In the genomic region with DNA sequence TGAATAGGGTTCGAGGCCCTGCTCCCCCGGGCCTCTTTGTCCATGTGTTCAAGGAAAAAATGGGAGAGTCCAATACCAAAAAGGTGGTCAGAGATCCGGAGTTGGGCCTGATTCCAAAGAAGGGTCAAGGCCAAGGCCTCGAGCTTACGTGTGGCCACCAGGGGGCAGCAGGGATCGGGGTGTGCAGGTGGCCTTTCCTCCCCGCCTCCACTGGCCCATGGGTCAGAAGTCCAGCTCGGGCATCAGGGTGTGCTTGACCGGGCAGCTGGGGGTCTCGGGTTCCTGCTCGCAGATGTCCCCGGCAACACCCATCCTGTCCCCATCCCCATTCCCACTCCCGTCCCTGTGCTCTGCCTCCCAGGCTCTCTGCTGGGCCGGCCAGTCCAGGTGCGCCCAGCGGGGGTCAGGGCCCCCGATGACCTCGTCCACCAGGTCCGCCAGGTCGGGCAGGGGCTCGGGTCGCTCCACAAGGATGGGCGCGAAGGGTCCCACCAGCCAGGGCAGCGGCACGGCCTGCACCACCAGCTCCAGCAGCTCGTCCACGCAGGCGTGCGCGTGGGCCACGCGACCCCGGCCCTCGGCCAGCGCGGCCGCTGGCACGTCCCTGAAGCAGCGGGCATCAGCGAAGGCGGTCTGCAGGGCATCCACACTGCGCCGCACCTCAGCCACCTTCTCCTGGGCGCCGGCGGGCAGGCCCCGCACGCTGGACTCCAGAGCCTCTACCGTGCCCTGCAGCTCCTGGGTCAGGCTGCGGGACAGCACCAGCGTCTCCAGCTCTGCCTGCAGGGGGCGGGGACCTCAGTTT, we compare ENCODE assay signal across 8 cellular contexts. TPM values are rescaled to one million over a fixed set of nuclear protein-coding genes. Genes with fewer than 3 reads are reported as not detected.
DNase-seq lines count a peak whose midpoint lies in the region; ATAC-seq and TF ChIP-seq lines count a peak whose summit lies in the region.

No MANE protein-coding gene starts in this region.

- H3K36me3 ChIP-seq in neutrophil = peaks cover 52% of the 10 kb centered on the region

- no peaks in the 10 kb centered on the region for H3K27me3 ChIP-seq in neutrophil

- no peak overlapping the region for H3K4me3 ChIP-seq in neutrophil (ENCODE audit: low read depth in 1 of 2, low read length in 1 of 2)

- TF ChIP-seq CTCF in AG09319 (IDR thresholded peaks at IDR 0.05; ENCODE audit: low read depth, low read length) = peak; percentile 72
- TF ChIP-seq CTCF in GM13977 (IDR thresholded peaks at IDR 0.05; ENCODE audit: extremely low read depth, insufficient read depth, missing control alignments) = peak; percentile 83
- peak; percentile 75 for TF ChIP-seq CTCF in endothelial cell (IDR thresholded peaks at IDR 0.05; ENCODE audit: unreplicated experiment)
- TF ChIP-seq CTCF in neutrophil (IDR thresholded peaks at IDR 0.05) = peak; percentile 71

- H3K27ac ChIP-seq in neutrophil = no peak overlapping the region

- DNase-seq in AG09319 (ENCODE audit: extremely low read depth, low read depth) (no peak), GM13977 (ENCODE audit: low spot score) (peak; percentile 76), RPMI8226 (peak; percentile 62), endothelial cell (ENCODE audit: low spot score) (peak; percentile 60)
- no peak for DNase-seq in central memory CD4-positive, alpha-beta T cell

- H3K36me3 Mint-ChIP-seq in endothelial cell (ENCODE audit: low read depth, unreplicated experiment) = no peaks in the 10 kb centered on the region

- H3K9me3 Mint-ChIP-seq in endothelial cell (ENCODE audit: unreplicated experiment) = no peaks in the 10 kb centered on the region

- no peak overlapping the region for H3K4me3 Mint-ChIP-seq in endothelial cell (ENCODE audit: unreplicated experiment)

- no peak overlapping the region for H3K27ac Mint-ChIP-seq in endothelial cell (ENCODE audit: unreplicated experiment)

- in situ Hi-C loops in GM13977 (cut with MboI; ENCODE audit: low pct_unique_long_range_greater_than_20kb, low sequenced_read_pairs, unreplicated experiment) = loop anchor here (10.0 kb wide), 1 partner anchor 249 kb away; a partner anchor contains a TSS

- peaks cover 11% of the 10 kb centered on the region for H3K27me3 Mint-ChIP-seq in endothelial cell (ENCODE audit: unreplicated experiment)

- H3K4me1 ChIP-seq in neutrophil (ENCODE audit: control insufficient read depth in 1 of 2, insufficient read depth in 1 of 2, low read depth in 1 of 2, low read length in 1 of 2) = peaks cover 8 to 22% of the 10 kb centered on the region in 2 experiments

- ATAC-seq in HG03108 (IDR thresholded peaks at IDR 0.05; ENCODE audit: unreplicated experiment) = no peak
- ATAC-seq in GM21390 (IDR thresholded peaks at IDR 0.05; ENCODE audit: unreplicated experiment) = no peak

- no peaks in the 10 kb centered on the region for H3K9me3 ChIP-seq in neutrophil

- H3K4me1 Mint-ChIP-seq in endothelial cell (ENCODE audit: unreplicated experiment) = peaks cover 5% of the 10 kb centered on the region

RNA-seq across cellular contexts. Expression of a gene that starts 5.2 kb away (rescaled TPM):
- 0.13 TPM for total RNA-seq in endothelial cell (ENCODE audit: unreplicated experiment)

RNA-seq across cellular contexts. Expression of a gene that starts 11.5 kb away (rescaled TPM):
- total RNA-seq in endothelial cell (ENCODE audit: unreplicated experiment) = 0.64 TPM

RNA-seq across cellular contexts. Expression of a gene that starts 16.3 kb away (rescaled TPM):
- total RNA-seq in endothelial cell (ENCODE audit: unreplicated experiment) = 2.2 TPM

RNA-seq across cellular contexts. Expression of a gene that starts 36.0 kb away (rescaled TPM):
- total RNA-seq in endothelial cell (ENCODE audit: unreplicated experiment) = 43.7 TPM

RNA-seq across cellular contexts. Expression of a gene that starts 51.4 kb away (rescaled TPM):
- total RNA-seq in endothelial cell (ENCODE audit: unreplicated experiment) = 107 TPM

Comparison
In these comparisons a context has a peak if more than half of its experiments do, and no peak if none do; other contexts are left out.
1. DNase-seq: peak in GM13977 (single experiment), RPMI8226 (single experiment) and endothelial cell (single experiment); none in AG09319 (single experiment) and central memory CD4-positive, alpha-beta T cell (single experiment).
2. Peak in every context shown above with its lines, with median percentiles within 50 percentile points of each other: CTCF ChIP-seq.